Comparison of ENCODE assay signal across 27 cellular contexts in the genomic region with DNA sequence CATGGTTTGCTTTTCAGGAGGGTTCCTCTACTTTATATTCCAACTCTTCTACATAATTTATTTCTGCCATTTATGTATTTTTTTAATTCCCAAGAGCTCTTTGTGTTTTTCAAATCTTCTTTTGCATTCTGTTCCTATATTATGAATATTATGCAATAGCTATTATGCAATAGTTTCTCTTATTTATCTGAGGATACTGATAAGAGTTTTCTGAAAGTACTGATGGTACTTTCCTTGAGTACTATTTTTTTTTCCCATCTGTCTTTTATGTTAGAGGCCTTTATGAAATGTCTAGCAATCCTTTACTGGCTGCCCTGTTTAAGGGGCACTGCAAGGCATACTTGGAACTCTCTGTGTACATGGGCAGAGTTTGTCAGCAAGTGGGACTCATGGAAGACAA.
DNase-seq lines count a peak whose midpoint lies in the region; ATAC-seq, FAIRE-seq and TF ChIP-seq lines count a peak whose summit lies in the region.
"Had no signal": no experiment of that assay in that cellular context is flagged by ENCODE, and none has a peak within 500 bp of the region (broad histone marks: within the 10 kb centered on the region; RNA-seq: fewer than 3 reads in every experiment).

No MANE protein-coding gene starts in this region.

- no peak overlapping the region for H3K9ac ChIP-seq in PC-3 (ENCODE audit: low read length)

- intact Hi-C loops in PC-3 (cut with micrococcal nuclease) = no loop called here

- H3K4me1 Mint-ChIP-seq in activated T-cell treated with anti-CD3 and anti-CD28 coated beads, Interleukin-2, amount 50 U/mL, for 72 hours (ENCODE audit: low read depth) = peaks cover 11% of the 10 kb centered on the region
- peaks cover 6% of the 10 kb centered on the region for H3K4me1 Mint-ChIP-seq in central memory CD8-positive, alpha-beta T cell
- H3K4me1 Mint-ChIP-seq: GM23338 had no signal

- no peaks in the 10 kb centered on the region for H3K36me3 Mint-ChIP-seq in activated T-cell treated with anti-CD3 and anti-CD28 coated beads, Interleukin-2, amount 50 U/mL, for 72 hours (ENCODE audit: insufficient read depth in 2 of 2)
- H3K36me3 Mint-ChIP-seq in central memory CD8-positive, alpha-beta T cell (ENCODE audit: insufficient read depth) = no peaks in the 10 kb centered on the region
- H3K36me3 Mint-ChIP-seq: naive thymus-derived CD4-positive, alpha-beta T cell; stimulated activated effector memory CD8-positive, alpha-beta T cell treated with anti-CD3 and anti-CD28 coated beads, Interleukin-12 subunit alpha, Interleukin-12 subunit beta, amount 100 ng/mL, for 72 hours had no signal

- CTCF ChIA-PET in PC-3 (lab: Charles Lee) = no interaction called here

- TF ChIP-seq CTCF in NB4 (IDR thresholded peaks at IDR 0.05; ENCODE audit: low read depth, low read length) = no peak
- TF ChIP-seq CTCF in PC-3 (conservative IDR thresholded peaks at IDR 0.05; ENCODE audit: low read depth, low read length) = no peak

- H3K27me3 Mint-ChIP-seq in activated T-cell treated with anti-CD3 and anti-CD28 coated beads, Interleukin-2, amount 50 U/mL, for 72 hours (ENCODE audit: low read depth) = peaks cover 6% of the 10 kb centered on the region
- peaks cover 6% of the 10 kb centered on the region for H3K27me3 Mint-ChIP-seq in central memory CD8-positive, alpha-beta T cell

- H2AFZ ChIP-seq in PC-3 (ENCODE audit: low read length) = no peak overlapping the region
- H2AFZ ChIP-seq: GM23338 had no signal

- no peaks in the 10 kb centered on the region for H3K79me2 ChIP-seq in PC-3 (ENCODE audit: low read length)

- H3K4me3 Mint-ChIP-seq in activated T-cell treated with anti-CD3 and anti-CD28 coated beads, Interleukin-2, amount 50 U/mL, for 72 hours = no peak overlapping the region
- H3K4me3 Mint-ChIP-seq in central memory CD8-positive, alpha-beta T cell = no peak overlapping the region
- H3K4me3 Mint-ChIP-seq: activated T-cell treated with anti-CD3 and anti-CD28 coated beads, Interleukin-2, amount 50 U/mL, for 24 hours; GM23338; naive thymus-derived CD4-positive, alpha-beta T cell; stimulated activated effector memory CD8-positive, alpha-beta T cell treated with anti-CD3 and anti-CD28 coated beads, Interleukin-12 subunit alpha, Interleukin-12 subunit beta, amount 100 ng/mL, for 72 hours had no signal

- ATAC-seq in activated T-cell treated with anti-CD3 and anti-CD28 coated beads, Interleukin-2, amount 50 U/mL, for 72 hours (replicated peaks in 1 of 2) = peak in 1 of 2 donors; percentile 5
- ATAC-seq in central memory CD8-positive, alpha-beta T cell (replicated peaks; ENCODE audit: extremely low read depth, poor library complexity, severe bottlenecking) = no peak
- ATAC-seq in GM19351 (IDR thresholded peaks at IDR 0.05; ENCODE audit: unreplicated experiment) (no peak), PC-3 (no peak)
- ATAC-seq: foreskin keratinocyte, GM23338, Panc1 had no signal

- H4K20me1 ChIP-seq in PC-3 (ENCODE audit: low read length) = no peaks in the 10 kb centered on the region

- DNase-seq in activated T-cell treated with anti-CD3 and anti-CD28 coated beads, Interleukin-2, amount 50 U/mL, for 72 hours = no peak
- DNase-seq in activated T-cell treated with anti-CD3 and anti-CD28 coated beads, Interleukin-2, amount 50 U/mL, for 48 hours = no peak
- DNase-seq in NB4 (ENCODE audit: low read depth) (peak; percentile 8), small intestine (peak; percentile 7), NCI-H446 treated with DMSO at 0.1 percent for 48 hours (lab: John Stamatoyannopoulos, UW) (no peak), PC-3 (no peak)
- no peak for DNase-seq in central memory CD8-positive, alpha-beta T cell (ENCODE audit: low spot score in 2 of 2)
- DNase-seq: ACHN; activated naive CD4-positive, alpha-beta T cell treated with Interleukin-2 at 50 U/mL for 16 hours; activated T-cell treated with anti-CD3 and anti-CD28 coated beads, Interleukin-2, amount 50 U/mL, for 24 hours; central memory CD4-positive, alpha-beta T cell; DMS53; Karpas-422; naive thymus-derived CD4-positive, alpha-beta T cell; NCI-H1105; NCI-H1930; NCI-H774; SJCRH30; uterus had no signal

- BruUV-seq in PC-3 (replicated peaks; lab: Mats Ljungman, UMichigan) = no TSS peak

- H3F3A ChIP-seq in PC-3 (ENCODE audit: low read length, unreplicated experiment) = no peaks in the 10 kb centered on the region

- H3K36me3 ChIP-seq in small intestine (ENCODE audit: control insufficient read depth in 2 of 2, insufficient read depth in 2 of 2, low read length in 2 of 2) = peaks cover 0 to 4% of the 10 kb centered on the region in 2 donors
- no peaks in the 10 kb centered on the region for H3K36me3 ChIP-seq in PC-3 (ENCODE audit: low read depth, low read length)
- H3K36me3 ChIP-seq: SJCRH30, uterus had no signal

- no peaks in the 10 kb centered on the region for H3K9me3 Mint-ChIP-seq in activated T-cell treated with anti-CD3 and anti-CD28 coated beads, Interleukin-2, amount 50 U/mL, for 72 hours
- no peaks in the 10 kb centered on the region for H3K9me3 Mint-ChIP-seq in central memory CD8-positive, alpha-beta T cell
- H3K9me3 Mint-ChIP-seq: activated T-cell treated with anti-CD3 and anti-CD28 coated beads, Interleukin-2, amount 50 U/mL, for 24 hours; GM23338; naive thymus-derived CD4-positive, alpha-beta T cell; stimulated activated effector memory CD8-positive, alpha-beta T cell treated with anti-CD3 and anti-CD28 coated beads, Interleukin-12 subunit alpha, Interleukin-12 subunit beta, amount 100 ng/mL, for 72 hours had no signal

- no peaks in the 10 kb centered on the region for H3K27me3 ChIP-seq in small intestine (ENCODE audit: control insufficient read depth in 2 of 2, insufficient read depth in 2 of 2, low read length in 2 of 2)
- H3K27me3 ChIP-seq in PC-3 (ENCODE audit: low read length) = no peaks in the 10 kb centered on the region
- H3K27me3 ChIP-seq: foreskin keratinocyte, SJCRH30, uterus had no signal

- H3K4me2 ChIP-seq in PC-3 (ENCODE audit: low read length) = no peak overlapping the region
- H3K4me2 ChIP-seq: GM23338, smooth muscle cell had no signal

- peaks cover 0 to 2% of the 10 kb centered on the region in 2 donors for H3K4me1 ChIP-seq in small intestine (ENCODE audit: control insufficient read depth in 2 of 2, insufficient read depth in 1 of 2, low read depth in 1 of 2, low read length in 1 of 2)
- H3K4me1 ChIP-seq in PC-3 (ENCODE audit: insufficient read depth, low read length) = peaks cover 20% of the 10 kb centered on the region
- H3K4me1 ChIP-seq: SJCRH30, uterus had no signal

- no peaks in the 10 kb centered on the region for H3K9me2 ChIP-seq in PC-3 (replicated peaks; ENCODE audit: low read length)

- POLR2A ChIA-PET in PC-3 (lab: Charles Lee; ENCODE audit: unreplicated experiment) = interaction anchor here (0.5 kb wide), 1 partner anchor 196 kb away, joined by 35 read pairs; no protein-coding TSS in a partner anchor

- H3K9me3 ChIP-seq in small intestine (ENCODE audit: control insufficient read depth, low read depth) (no peaks in the 10 kb centered on the region), PC-3 (ENCODE audit: low read length) (no peaks in the 10 kb centered on the region)
- H3K9me3 ChIP-seq: SJCRH30, uterus had no signal

- no peak overlapping the region for H3K27ac ChIP-seq in small intestine (ENCODE audit: low read depth in 1 of 2, low read length in 1 of 2)
- no peak overlapping the region for H3K27ac ChIP-seq in PC-3 (ENCODE audit: low read length)
- H3K27ac ChIP-seq: epithelial cell of prostate, foreskin keratinocyte, SJCRH30, uterus had no signal

- H3K27ac Mint-ChIP-seq in activated T-cell treated with anti-CD3 and anti-CD28 coated beads, Interleukin-2, amount 50 U/mL, for 72 hours = peak overlapping the region; percentile 35
- peak overlapping the region; percentile 9 for H3K27ac Mint-ChIP-seq in central memory CD8-positive, alpha-beta T cell (ENCODE audit: low read depth)
- H3K27ac Mint-ChIP-seq: activated T-cell treated with anti-CD3 and anti-CD28 coated beads, Interleukin-2, amount 50 U/mL, for 24 hours; GM23338; naive thymus-derived CD4-positive, alpha-beta T cell; stimulated activated effector memory CD8-positive, alpha-beta T cell treated with anti-CD3 and anti-CD28 coated beads, Interleukin-12 subunit alpha, Interleukin-12 subunit beta, amount 100 ng/mL, for 72 hours had no signal

- TF ChIP-seq POLR2A in NB4 (IDR thresholded peaks at IDR 0.05; ENCODE audit: extremely low read depth, insufficient read length) = no peak

- no peak overlapping the region for H3K4me3 ChIP-seq in NB4 (ENCODE audit: low read depth, low read length)
- H3K4me3 ChIP-seq in small intestine (ENCODE audit: low read depth in 1 of 2, low read length in 2 of 2) = no peak overlapping the region
- H3K4me3 ChIP-seq in PC-3 (ENCODE audit: low read length) = no peak overlapping the region
- H3K4me3 ChIP-seq: GM23338, SJCRH30, smooth muscle cell, uterus had no signal

- FAIRE-seq in small intestine (lab: Jason Lieb, UNC) = no peak
- FAIRE-seq: G401.6 had no signal

Comparison
In these comparisons a context has a peak if more than half of its experiments do, and no peak if none do; other contexts are left out.
1. DNase-seq: peak in NB4 (single experiment) and small intestine (single experiment); none in activated T-cell treated with anti-CD3 and anti-CD28 coated beads, Interleukin-2, amount 50 U/mL, for 72 hours (0 of 2), activated T-cell treated with anti-CD3 and anti-CD28 coated beads, Interleukin-2, amount 50 U/mL, for 48 hours (0 of 2), central memory CD8-positive, alpha-beta T cell (0 of 2), NCI-H446 treated with DMSO at 0.1 percent for 48 hours (single experiment) and PC-3 (single experiment).